ENCODE assay signal across 8 cellular contexts in genomic region chr5:40834391-40834848, GRCh38. TPM values are rescaled to one million over a fixed set of nuclear protein-coding genes. Genes with fewer than 3 reads are reported as not detected.
DNase-seq lines count a peak whose midpoint lies in the region; ATAC-seq and TF ChIP-seq lines count a peak whose summit lies in the region.

No MANE protein-coding gene starts in this region.

- no peak for TF ChIP-seq POLR2A in heart left ventricle (IDR thresholded peaks at IDR 0.05)

- H3K36me3 ChIP-seq in heart left ventricle (peaks cover 0 to 49% (median 47%) of the 10 kb centered on the region in 9 donors), colonic mucosa (peaks cover 23% of the 10 kb centered on the region), mucosa of descending colon (ENCODE audit: low read depth) (peaks cover 10% of the 10 kb centered on the region), urinary bladder (ENCODE audit: insufficient read depth) (peaks cover 10% of the 10 kb centered on the region)

- H3K27me3 ChIP-seq in heart left ventricle = no peaks in the 10 kb centered on the region
- no peaks in the 10 kb centered on the region for H3K27me3 ChIP-seq in colonic mucosa

- intact Hi-C loops in heart left ventricle (cut with DNase I) = loop anchor here in 7 of 10 donors (2.0 to 10.0 kb wide), 2 partner anchors 80 kb away; partner anchors contain the start of gene TTC33 (in 7 of the 7)
- intact Hi-C loops in cardiac septum (cut with DNase I) = no loop called here
- intact Hi-C loops in colonic mucosa (cut with DNase I) = loop anchor here (5.0 kb wide), 1 partner anchor 77 kb away; the partner anchor contains the start of gene TTC33
- intact Hi-C loops in mucosa of descending colon (cut with DNase I, micrococcal nuclease) = no loop called here

- TF ChIP-seq CTCF in heart left ventricle (IDR thresholded peaks at IDR 0.05) (no peak), colonic mucosa (IDR thresholded peaks at IDR 0.05) (no peak), mucosa of descending colon (IDR thresholded peaks at IDR 0.05) (no peak)

- H3K4me3 ChIP-seq in heart left ventricle = peak overlapping the region; percentile 64 to 82 (median 74)
- H3K4me3 ChIP-seq in colonic mucosa = peak overlapping the region; percentile 68
- H3K4me3 ChIP-seq in mucosa of descending colon = peak overlapping the region; percentile 52
- H3K4me3 ChIP-seq in urinary bladder (ENCODE audit: low read depth, low read length) = peak overlapping the region; percentile 50

- H3K4me1 ChIP-seq in heart left ventricle = peaks cover 0 to 40% (median 23%) of the 10 kb centered on the region in 12 donors
- no peaks in the 10 kb centered on the region for H3K4me1 ChIP-seq in colonic mucosa
- peaks cover 9% of the 10 kb centered on the region for H3K4me1 ChIP-seq in mucosa of descending colon (ENCODE audit: low read depth)
- no peaks in the 10 kb centered on the region for H3K4me1 ChIP-seq in urinary bladder (ENCODE audit: insufficient read depth)

- H3K9me3 ChIP-seq in heart left ventricle = no peaks in the 10 kb centered on the region
- H3K9me3 ChIP-seq in colonic mucosa = no peaks in the 10 kb centered on the region
- H3K9me3 ChIP-seq in mucosa of descending colon = no peaks in the 10 kb centered on the region

- ATAC-seq in heart left ventricle = peak in 1 of 4 donors; percentile 17
- peak; percentile 42 for ATAC-seq in mucosa of descending colon

- WGBS in heart left ventricle, 4 donors = 1 to 2% (median 1%) methylated on average over 21 of the region's 21 CpGs
- 1% methylated on average over 21 of the region's 21 CpGs for WGBS in urinary bladder

- DNase-seq in heart left ventricle = no peak
- no peak for DNase-seq in cardiac septum (ENCODE audit: low spot score)
- DNase-seq in T-helper 22 cell (ENCODE audit: low read depth) = peak; percentile 48
- DNase-seq in colonic mucosa = peak; percentile 24
- peak in 2 of 3 donors; percentile 35 to 46 for DNase-seq in mucosa of descending colon
- DNase-seq in globus pallidus (ENCODE audit: low spot score) = no peak
- no peak for DNase-seq in GDM1 (lab: John Stamatoyannopoulos, UW)

- H3K27ac ChIP-seq in heart left ventricle (peak overlapping the region; percentile 93 to 99 (median 98)), colonic mucosa (peak overlapping the region; percentile 83), urinary bladder (ENCODE audit: low read depth) (peak overlapping the region; percentile 96)

- peak overlapping the region; percentile 70 to 93 for H3K9ac ChIP-seq in colonic mucosa (ENCODE audit: low read depth in 2 of 2, low read length in 2 of 2)

RNA-seq across cellular contexts. Expression of gene RPL37, which starts 0.6 kb away (rescaled TPM):
- total RNA-seq in heart left ventricle (100 to 1,000 TPM in 7 of 9 donors, 10 to 100 TPM in 2; 32.7 to 838 (median 595) TPM), cardiac septum (510 TPM), colonic mucosa (100 to 1,000 TPM; 867 to 934 TPM), mucosa of descending colon (100 to 1,000 TPM; 785 to 853 (median 837) TPM), urinary bladder (1,380 TPM)
- polyA plus RNA-seq in heart left ventricle (100 to 1,000 TPM; 848 to 898 TPM), urinary bladder (2,876 TPM)

RNA-seq across cellular contexts. Expression of gene CARD6, which starts 6.7 kb away (rescaled TPM):
- total RNA-seq in heart left ventricle = 10 to 100 TPM in 1 of 9 donors, 1 to 10 TPM in 8; 5.2 to 13.0 (median 6.1) TPM
- 1 to 10 TPM; 2.2 to 3.1 TPM for polyA plus RNA-seq in heart left ventricle
- total RNA-seq in cardiac septum = 6.2 TPM
- 1 to 10 TPM; 1.3 to 2.5 TPM for total RNA-seq in colonic mucosa
- 1 to 10 TPM; 1.7 to 6.3 (median 3.5) TPM for total RNA-seq in mucosa of descending colon
- total RNA-seq in urinary bladder = 6.0 TPM
- polyA plus RNA-seq in urinary bladder = 5.9 TPM

RNA-seq across cellular contexts. Expression of gene PRKAA1, which starts 36.2 kb away (rescaled TPM):
- total RNA-seq in heart left ventricle (10 to 100 TPM; 36.4 to 53.3 (median 43.2) TPM), cardiac septum (50.5 TPM), colonic mucosa (100 to 1,000 TPM in 1 of 2 donors, 10 to 100 TPM in 1; 77.4 to 118 TPM), mucosa of descending colon (100 to 1,000 TPM in 1 of 3 donors, 10 to 100 TPM in 2; 89.7 to 111 (median 97.9) TPM), urinary bladder (151 TPM)
- polyA plus RNA-seq in heart left ventricle (10 to 100 TPM; 13.5 to 18.8 TPM), urinary bladder (43.5 TPM)

Comparison
In these comparisons a context has a peak if more than half of its experiments do, and no peak if none do; other contexts are left out.
1. intact Hi-C loops: an anchor here in heart left ventricle (2.0 to 10.0 kb wide) and colonic mucosa (5.0 kb wide); none called in cardiac septum and mucosa of descending colon.
2. DNase-seq: peak in T-helper 22 cell (single experiment), colonic mucosa (single experiment) and mucosa of descending colon (2 of 3); none in heart left ventricle (0 of 5), cardiac septum (single experiment), globus pallidus (single experiment) and GDM1 (single experiment).
3. Peak in every context shown above with its lines, with median percentiles within 50 percentile points of each other: H3K27ac ChIP-seq and H3K4me3 ChIP-seq.